11 cellular contexts compared by ENCODE assay signal in the genomic region with DNA sequence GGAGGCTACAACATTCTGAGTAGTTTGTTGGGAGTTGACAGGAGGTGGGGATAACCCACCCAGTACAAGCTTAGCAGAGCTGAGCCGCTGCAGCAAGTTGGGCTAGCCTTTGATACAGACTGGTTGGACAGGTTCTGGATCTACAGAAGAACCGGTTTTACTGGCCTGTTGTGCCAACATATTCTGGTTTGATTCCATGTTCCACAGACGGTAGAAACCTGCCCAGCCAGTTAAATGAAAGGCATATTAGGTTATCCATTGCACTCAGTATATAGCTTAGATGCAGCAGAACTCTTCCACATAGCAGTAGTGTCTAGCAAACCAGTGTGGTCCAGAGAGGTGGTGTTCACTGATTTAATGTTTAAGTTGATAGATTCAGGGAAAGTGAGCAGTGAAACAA. TPM values are rescaled to one million over a fixed set of nuclear protein-coding genes. Genes with fewer than 3 reads are reported as not detected.
DNase-seq lines count a peak whose midpoint lies in the region; ATAC-seq, FAIRE-seq and TF ChIP-seq lines count a peak whose summit lies in the region.
"Had no signal": no experiment of that assay in that cellular context is flagged by ENCODE, and none has a peak within 500 bp of the region (broad histone marks: within the 10 kb centered on the region; RNA-seq: fewer than 3 reads in every experiment).

No MANE protein-coding gene starts in this region.

- no peak overlapping the region for H2AFZ ChIP-seq in mesenchymal stem cell (ENCODE audit: low read depth, low read length)

- H3K4me1 Mint-ChIP-seq in Caco-2 (ENCODE audit: low read depth, unreplicated experiment): peaks cover 20% of the 10 kb centered on the region
- no peaks in the 10 kb centered on the region for H3K4me1 Mint-ChIP-seq in T-helper 17 cell
- no peaks in the 10 kb centered on the region for H3K4me1 Mint-ChIP-seq in T-cell

- no peak overlapping the region for H3K4ac ChIP-seq in mesenchymal stem cell (ENCODE audit: low read depth in 1 of 2, low read length in 2 of 2)

- no peak overlapping the region for H4K8ac ChIP-seq in mesenchymal stem cell (ENCODE audit: low read length)

- FAIRE-seq in bronchial epithelial cell (lab: Jason Lieb, UNC): peak; percentile 98

- H2BK15ac ChIP-seq in mesenchymal stem cell (ENCODE audit: low read depth, poor library complexity, severe bottlenecking): no peak overlapping the region

- H3K27me3 Mint-ChIP-seq in Caco-2 (ENCODE audit: insufficient read depth, unreplicated experiment): no peaks in the 10 kb centered on the region
- H3K27me3 Mint-ChIP-seq in T-helper 17 cell: peaks cover 51% of the 10 kb centered on the region
- H3K27me3 Mint-ChIP-seq in T-cell: peaks cover 0 to 21% of the 10 kb centered on the region in 2 donors

- H3K4me2 ChIP-seq in mesenchymal stem cell (ENCODE audit: low read length, poor library complexity, severe bottlenecking): no peak overlapping the region

- no peak overlapping the region for H4K91ac ChIP-seq in mesenchymal stem cell (ENCODE audit: low read length)

- POLR2A ChIA-PET in Caco-2 (lab: Charles Lee): interaction anchor here (0.6 kb wide), 2 partner anchors 220 to 265 kb away, joined by 5 read pairs; no protein-coding TSS in a partner anchor
- POLR2A ChIA-PET in T-cell (lab: Charles Lee): interaction anchor here in 1 of 2 donors (0.5 kb wide), 1 partner anchor 154 kb away, joined by 4 read pairs; no protein-coding TSS in a partner anchor

- H3K9me3 ChIP-seq in Caco-2 (no peaks in the 10 kb centered on the region), mesenchymal stem cell (ENCODE audit: control insufficient read depth, low read length) (no peaks in the 10 kb centered on the region), T-helper 17 cell (ENCODE audit: control insufficient read depth, low read length, poor library complexity, severe bottlenecking) (no peaks in the 10 kb centered on the region)
- H3K9me3 ChIP-seq: testis had no signal

- H3K4me3 ChIP-seq in Caco-2 (ENCODE audit: low read depth, low read length) (no peak overlapping the region), bronchial epithelial cell (ENCODE audit: low read depth, low read length) (peak overlapping the region; percentile 46), mesenchymal stem cell (ENCODE audit: insufficient read depth in 1 of 2, low read depth in 1 of 2, low read length in 2 of 2) (no peak overlapping the region)
- H3K4me3 ChIP-seq: testis had no signal

- no TSS peak for BruUV-seq in Caco-2 (replicated peaks; lab: Mats Ljungman, UMichigan)

- no peaks in the 10 kb centered on the region for H3K36me3 ChIP-seq in Caco-2 (ENCODE audit: control insufficient read depth, insufficient read depth, low read length)
- peaks cover 2% of the 10 kb centered on the region for H3K36me3 ChIP-seq in bronchial epithelial cell (ENCODE audit: control insufficient read depth, insufficient read depth, low read length)
- no peaks in the 10 kb centered on the region for H3K36me3 ChIP-seq in mesenchymal stem cell (ENCODE audit: control insufficient read depth in 1 of 2, insufficient read depth in 2 of 2, low read depth in 1 of 2, low read length in 2 of 2)

- 61% methylated on average over 2 of the region's 3 CpGs for WGBS in mesenchymal stem cell

- H3K4me1 ChIP-seq in Caco-2 (peaks cover 25% of the 10 kb centered on the region), mesenchymal stem cell (ENCODE audit: control insufficient read depth, insufficient read depth, low read depth, low read length) (peaks cover 2% of the 10 kb centered on the region)
- H3K4me1 ChIP-seq: testis had no signal

- DNase-seq in Caco-2 (peak; percentile 86), NCI-H1417 treated with DMSO at 0.1 percent for 48 hours (lab: John Stamatoyannopoulos, UW) (peak; percentile 75), bronchial epithelial cell (ENCODE audit: low read depth) (peak; percentile 99), mesenchymal stem cell (no peak), T-helper 17 cell (no peak), T-cell (no peak)
- DNase-seq: NCI-H1436, T-helper 9 cell, testis had no signal

- H2BK120ac ChIP-seq in mesenchymal stem cell (ENCODE audit: low read depth, low read length): no peak overlapping the region

- no peaks in the 10 kb centered on the region for H3K9me3 Mint-ChIP-seq in Caco-2 (ENCODE audit: unreplicated experiment)
- H3K9me3 Mint-ChIP-seq in T-cell: no peaks in the 10 kb centered on the region

- H3K23ac ChIP-seq in mesenchymal stem cell (ENCODE audit: low read length in 2 of 2): no peak overlapping the region

- CTCF ChIA-PET in Caco-2 (lab: Charles Lee): interaction anchor here (1.2 to 1.3 kb wide), 2 partner anchors 19 to 100 kb away, joined by 3 to 5 read pairs; partner anchors contain the start of gene RBBP8
- CTCF ChIA-PET in T-cell (lab: Charles Lee): no interaction called here

- H3K36me3 Mint-ChIP-seq in Caco-2 (ENCODE audit: insufficient read depth, unreplicated experiment) (peaks cover 5% of the 10 kb centered on the region), T-helper 17 cell (ENCODE audit: low read depth) (peaks cover 3% of the 10 kb centered on the region), T-cell (no peaks in the 10 kb centered on the region)

- H3K14ac ChIP-seq in mesenchymal stem cell (ENCODE audit: low read length in 2 of 2): no peak overlapping the region

- H3K27ac ChIP-seq in mesenchymal stem cell (ENCODE audit: low read length, poor library complexity, severe bottlenecking): no peak overlapping the region
- H3K27ac ChIP-seq: testis had no signal

- H2BK5ac ChIP-seq in mesenchymal stem cell (ENCODE audit: low read depth, low read length, poor library complexity, severe bottlenecking): no peak overlapping the region

- H3K4me3 Mint-ChIP-seq in Caco-2 (ENCODE audit: unreplicated experiment): peak overlapping the region; percentile 58
- no peak overlapping the region for H3K4me3 Mint-ChIP-seq in T-helper 17 cell
- H3K4me3 Mint-ChIP-seq in T-cell: no peak overlapping the region

- no peak for ATAC-seq in HG02973 (IDR thresholded peaks at IDR 0.05; ENCODE audit: unreplicated experiment)
- ATAC-seq in T-helper 17 cell: no peak
- ATAC-seq in T-cell (replicated peaks in 1 of 4): no peak
- ATAC-seq in GM18502 (IDR thresholded peaks at IDR 0.05; ENCODE audit: poor library complexity, unreplicated experiment): no peak

- H3K9ac ChIP-seq in mesenchymal stem cell (ENCODE audit: low read length): no peak overlapping the region

- intact Hi-C loops in Caco-2 (cut with micrococcal nuclease; ENCODE audit: unreplicated experiment): no loop called here

- no peaks in the 10 kb centered on the region for H3K79me1 ChIP-seq in mesenchymal stem cell (replicated peaks; ENCODE audit: low read length, poor library complexity, severe bottlenecking)

- H2AK5ac ChIP-seq in mesenchymal stem cell (ENCODE audit: low read length, severe bottlenecking): peak overlapping the region; percentile 79

- TF ChIP-seq CTCF in Caco-2 (IDR thresholded peaks at IDR 0.05; ENCODE audit: insufficient read depth in 1 of 2, low read depth in 1 of 2, low read length in 1 of 2, severe bottlenecking in 1 of 2, unreplicated experiment in 1 of 2) (no peak), bronchial epithelial cell (IDR thresholded peaks at IDR 0.05; ENCODE audit: insufficient read depth, low read length, severe bottlenecking) (no peak)

- no peak overlapping the region for H2BK12ac ChIP-seq in mesenchymal stem cell (ENCODE audit: low read length in 2 of 2)

- no peak overlapping the region for H3K18ac ChIP-seq in mesenchymal stem cell (ENCODE audit: low read depth in 1 of 2, low read length in 2 of 2)

- H3K27me3 ChIP-seq in Caco-2 (replicated peaks; ENCODE audit: control insufficient read depth, insufficient read depth, low read length): no peaks in the 10 kb centered on the region
- no peaks in the 10 kb centered on the region for H3K27me3 ChIP-seq in bronchial epithelial cell (ENCODE audit: control insufficient read depth, insufficient read depth, low read length)
- no peaks in the 10 kb centered on the region for H3K27me3 ChIP-seq in mesenchymal stem cell (ENCODE audit: control insufficient read depth in 1 of 2, insufficient read depth in 1 of 2, low read length in 2 of 2)
- H3K27me3 ChIP-seq: testis had no signal

- H3K27ac Mint-ChIP-seq in Caco-2 (ENCODE audit: unreplicated experiment) (peak overlapping the region; percentile 45), T-helper 17 cell (no peak overlapping the region), T-cell (no peak overlapping the region)

RNA-seq across cellular contexts. Expression of gene RBBP8, which starts 19.3 kb away (rescaled TPM):
- total RNA-seq in Caco-2 (2022) (44.4 and 46.7 TPM in 2 replicates), bronchial epithelial cell (72.9 and 80.6 TPM in 2 replicates), T-helper 17 cell (1 to 10 TPM; 3.3 to 3.8 TPM), T-cell (1 to 10 TPM; 2.9 to 5.8 (median 4.1) TPM)
- 17.1 TPM for polyA plus RNA-seq in mesenchymal stem cell (2013, experiment 1 of 2)
- 18.7 TPM for polyA plus RNA-seq in mesenchymal stem cell (2013, experiment 2 of 2)

Comparison
In these comparisons a context has a peak if more than half of its experiments do, and no peak if none do; other contexts are left out.
1. DNase-seq: peak in Caco-2 (2 of 2), NCI-H1417 treated with DMSO at 0.1 percent for 48 hours (single experiment) and bronchial epithelial cell (single experiment); none in mesenchymal stem cell (single experiment), T-helper 17 cell (0 of 3) and T-cell (0 of 34).